Comparison of ENCODE assay signal across 1 cellular context in the genomic region with DNA sequence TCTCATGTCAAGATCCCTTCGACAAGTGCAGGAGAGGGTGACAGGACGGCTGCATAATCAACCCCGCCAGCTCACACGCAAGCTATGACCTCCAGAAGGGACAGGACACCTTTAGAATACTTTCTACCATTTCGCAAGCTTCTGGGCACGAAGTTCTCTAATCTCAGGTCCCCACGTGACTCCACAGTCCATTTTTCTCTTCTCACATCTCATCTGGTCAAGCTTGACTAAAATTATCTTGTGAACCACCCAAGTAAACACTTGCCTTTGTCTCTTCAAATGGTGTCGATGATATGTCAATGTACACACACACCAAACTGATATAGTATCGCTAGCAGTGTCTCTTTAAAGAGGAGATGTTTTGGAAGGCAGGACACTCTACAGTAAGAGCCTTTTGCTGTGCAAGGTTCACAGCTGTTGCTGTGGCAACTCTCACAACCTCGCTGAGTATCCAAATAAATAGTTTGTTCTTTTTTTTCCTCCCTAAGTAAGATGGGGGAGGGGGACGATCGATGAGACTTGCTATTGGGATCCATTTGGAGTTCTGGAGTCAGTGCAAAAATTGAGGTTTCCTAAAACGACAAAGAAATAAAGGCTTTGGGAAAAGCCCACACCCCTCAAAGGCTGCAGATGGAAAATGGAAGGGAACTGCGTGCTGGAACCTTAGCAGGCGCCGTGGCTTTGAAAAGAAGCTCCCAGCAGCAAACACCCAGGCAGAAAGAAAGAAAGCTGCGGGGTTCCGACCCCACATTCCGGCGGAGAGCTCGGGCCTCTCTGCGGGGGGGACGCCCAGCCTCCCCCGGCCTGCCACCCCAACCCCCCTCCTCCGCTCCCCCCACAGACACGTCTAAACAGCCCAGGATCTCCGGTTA.
TF ChIP-seq lines count a peak whose summit lies in the region.

No MANE protein-coding gene starts in this region.

TF ChIP-seq in HepG2, 621 proteins besides CTCF, POLR2A, EP300 and RAD21 (continued from another document and continues in another):
- TF ChIP-seq FOXP1 (IDR thresholded peaks at IDR 0.05): no peak
- TF ChIP-seq FOXP1 (CRISPR knock-in tag; IDR thresholded peaks at IDR 0.05): peak; percentile 48; the same call in 1 of the 2 replicates
- TF ChIP-seq ARNT2 (CRISPR knock-in tag; IDR thresholded peaks at IDR 0.05; ENCODE audit: low read depth): no peak
- TF ChIP-seq CEBPB (IDR thresholded peaks at IDR 0.05; ENCODE audit: borderline replicate concordance, low read depth, low read length): peak; percentile 81
- TF ChIP-seq IKZF4 (CRISPR knock-in tag; IDR thresholded peaks at IDR 0.05; ENCODE audit: borderline replicate concordance, low read depth, not compliant biosample characterization): no peak
- TF ChIP-seq NFKB2 (CRISPR knock-in tag; IDR thresholded peaks at IDR 0.05; ENCODE audit: borderline replicate concordance): no peak
- TF ChIP-seq ZNF607 (CRISPR knock-in tag; IDR thresholded peaks at IDR 0.05; ENCODE audit: borderline replicate concordance): no peak
- no peak for TF ChIP-seq HIVEP1 (CRISPR knock-in tag; IDR thresholded peaks at IDR 0.05)
- TF ChIP-seq NKX3-1 (CRISPR knock-in tag; IDR thresholded peaks at IDR 0.05): no peak
- TF ChIP-seq RXRB (CRISPR knock-in tag; IDR thresholded peaks at IDR 0.05; ENCODE audit: borderline replicate concordance): no peak
- no peak for TF ChIP-seq SSRP1 (CRISPR knock-in tag; IDR thresholded peaks at IDR 0.05)
- no peak for TF ChIP-seq SP1 (IDR thresholded peaks at IDR 0.05)
- no peak for TF ChIP-seq SP1 (CRISPR knock-in tag; IDR thresholded peaks at IDR 0.05)
- TF ChIP-seq PRMT3 (CRISPR knock-in tag; IDR thresholded peaks at IDR 0.05; ENCODE audit: borderline replicate concordance, low read depth): no peak
- no peak for TF ChIP-seq GLI4 (CRISPR knock-in tag; IDR thresholded peaks at IDR 0.05; ENCODE audit: borderline replicate concordance)
- 0 out of 2 replicates have a peak, but pooled peaks have one; percentile 32 for TF ChIP-seq ZSCAN31 (CRISPR knock-in tag; IDR thresholded peaks at IDR 0.05; ENCODE audit: low read depth)
- no peak for TF ChIP-seq SAFB2 (CRISPR knock-in tag; IDR thresholded peaks at IDR 0.05; ENCODE audit: borderline replicate concordance, low read depth)
- no peak for TF ChIP-seq DNMT3B (CRISPR knock-in tag; conservative IDR thresholded peaks at IDR 0.05)
- TF ChIP-seq, protein P1, sequence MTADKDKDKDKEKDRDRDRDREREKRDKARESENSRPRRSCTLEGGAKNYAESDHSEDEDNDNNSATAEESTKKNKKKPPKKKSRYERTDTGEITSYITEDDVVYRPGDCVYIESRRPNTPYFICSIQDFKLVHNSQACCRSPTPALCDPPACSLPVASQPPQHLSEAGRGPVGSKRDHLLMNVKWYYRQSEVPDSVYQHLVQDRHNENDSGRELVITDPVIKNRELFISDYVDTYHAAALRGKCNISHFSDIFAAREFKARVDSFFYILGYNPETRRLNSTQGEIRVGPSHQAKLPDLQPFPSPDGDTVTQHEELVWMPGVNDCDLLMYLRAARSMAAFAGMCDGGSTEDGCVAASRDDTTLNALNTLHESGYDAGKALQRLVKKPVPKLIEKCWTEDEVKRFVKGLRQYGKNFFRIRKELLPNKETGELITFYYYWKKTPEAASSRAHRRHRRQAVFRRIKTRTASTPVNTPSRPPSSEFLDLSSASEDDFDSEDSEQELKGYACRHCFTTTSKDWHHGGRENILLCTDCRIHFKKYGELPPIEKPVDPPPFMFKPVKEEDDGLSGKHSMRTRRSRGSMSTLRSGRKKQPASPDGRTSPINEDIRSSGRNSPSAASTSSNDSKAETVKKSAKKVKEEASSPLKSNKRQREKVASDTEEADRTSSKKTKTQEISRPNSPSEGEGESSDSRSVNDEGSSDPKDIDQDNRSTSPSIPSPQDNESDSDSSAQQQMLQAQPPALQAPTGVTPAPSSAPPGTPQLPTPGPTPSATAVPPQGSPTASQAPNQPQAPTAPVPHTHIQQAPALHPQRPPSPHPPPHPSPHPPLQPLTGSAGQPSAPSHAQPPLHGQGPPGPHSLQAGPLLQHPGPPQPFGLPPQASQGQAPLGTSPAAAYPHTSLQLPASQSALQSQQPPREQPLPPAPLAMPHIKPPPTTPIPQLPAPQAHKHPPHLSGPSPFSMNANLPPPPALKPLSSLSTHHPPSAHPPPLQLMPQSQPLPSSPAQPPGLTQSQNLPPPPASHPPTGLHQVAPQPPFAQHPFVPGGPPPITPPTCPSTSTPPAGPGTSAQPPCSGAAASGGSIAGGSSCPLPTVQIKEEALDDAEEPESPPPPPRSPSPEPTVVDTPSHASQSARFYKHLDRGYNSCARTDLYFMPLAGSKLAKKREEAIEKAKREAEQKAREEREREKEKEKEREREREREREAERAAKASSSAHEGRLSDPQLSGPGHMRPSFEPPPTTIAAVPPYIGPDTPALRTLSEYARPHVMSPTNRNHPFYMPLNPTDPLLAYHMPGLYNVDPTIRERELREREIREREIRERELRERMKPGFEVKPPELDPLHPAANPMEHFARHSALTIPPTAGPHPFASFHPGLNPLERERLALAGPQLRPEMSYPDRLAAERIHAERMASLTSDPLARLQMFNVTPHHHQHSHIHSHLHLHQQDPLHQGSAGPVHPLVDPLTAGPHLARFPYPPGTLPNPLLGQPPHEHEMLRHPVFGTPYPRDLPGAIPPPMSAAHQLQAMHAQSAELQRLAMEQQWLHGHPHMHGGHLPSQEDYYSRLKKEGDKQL (CRISPR knock-in tag; IDR thresholded peaks at IDR 0.05; ENCODE audit: low read depth): no peak
- TF ChIP-seq, protein P2, sequence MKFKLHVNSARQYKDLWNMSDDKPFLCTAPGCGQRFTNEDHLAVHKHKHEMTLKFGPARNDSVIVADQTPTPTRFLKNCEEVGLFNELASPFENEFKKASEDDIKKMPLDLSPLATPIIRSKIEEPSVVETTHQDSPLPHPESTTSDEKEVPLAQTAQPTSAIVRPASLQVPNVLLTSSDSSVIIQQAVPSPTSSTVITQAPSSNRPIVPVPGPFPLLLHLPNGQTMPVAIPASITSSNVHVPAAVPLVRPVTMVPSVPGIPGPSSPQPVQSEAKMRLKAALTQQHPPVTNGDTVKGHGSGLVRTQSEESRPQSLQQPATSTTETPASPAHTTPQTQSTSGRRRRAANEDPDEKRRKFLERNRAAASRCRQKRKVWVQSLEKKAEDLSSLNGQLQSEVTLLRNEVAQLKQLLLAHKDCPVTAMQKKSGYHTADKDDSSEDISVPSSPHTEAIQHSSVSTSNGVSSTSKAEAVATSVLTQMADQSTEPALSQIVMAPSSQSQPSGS (CRISPR knock-in tag; IDR thresholded peaks at IDR 0.05): 0 out of 2 replicates have a peak, but pooled peaks have one; percentile 17
- no peak for TF ChIP-seq MED8 (CRISPR knock-in tag; IDR thresholded peaks at IDR 0.05; ENCODE audit: insufficient replicate concordance)
- peak; percentile 15; the same call in 1 of the 2 replicates for TF ChIP-seq SAP130 (CRISPR knock-in tag; IDR thresholded peaks at IDR 0.05; ENCODE audit: low read depth)
- TF ChIP-seq, protein P3, sequence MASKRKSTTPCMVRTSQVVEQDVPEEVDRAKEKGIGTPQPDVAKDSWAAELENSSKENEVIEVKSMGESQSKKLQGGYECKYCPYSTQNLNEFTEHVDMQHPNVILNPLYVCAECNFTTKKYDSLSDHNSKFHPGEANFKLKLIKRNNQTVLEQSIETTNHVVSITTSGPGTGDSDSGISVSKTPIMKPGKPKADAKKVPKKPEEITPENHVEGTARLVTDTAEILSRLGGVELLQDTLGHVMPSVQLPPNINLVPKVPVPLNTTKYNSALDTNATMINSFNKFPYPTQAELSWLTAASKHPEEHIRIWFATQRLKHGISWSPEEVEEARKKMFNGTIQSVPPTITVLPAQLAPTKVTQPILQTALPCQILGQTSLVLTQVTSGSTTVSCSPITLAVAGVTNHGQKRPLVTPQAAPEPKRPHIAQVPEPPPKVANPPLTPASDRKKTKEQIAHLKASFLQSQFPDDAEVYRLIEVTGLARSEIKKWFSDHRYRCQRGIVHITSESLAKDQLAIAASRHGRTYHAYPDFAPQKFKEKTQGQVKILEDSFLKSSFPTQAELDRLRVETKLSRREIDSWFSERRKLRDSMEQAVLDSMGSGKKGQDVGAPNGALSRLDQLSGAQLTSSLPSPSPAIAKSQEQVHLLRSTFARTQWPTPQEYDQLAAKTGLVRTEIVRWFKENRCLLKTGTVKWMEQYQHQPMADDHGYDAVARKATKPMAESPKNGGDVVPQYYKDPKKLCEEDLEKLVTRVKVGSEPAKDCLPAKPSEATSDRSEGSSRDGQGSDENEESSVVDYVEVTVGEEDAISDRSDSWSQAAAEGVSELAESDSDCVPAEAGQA (IDR thresholded peaks at IDR 0.05; ENCODE audit: low read depth): no peak
- TF ChIP-seq, protein P3 (CRISPR knock-in tag; IDR thresholded peaks at IDR 0.05; ENCODE audit: borderline replicate concordance): no peak
- TF ChIP-seq, protein P4, sequence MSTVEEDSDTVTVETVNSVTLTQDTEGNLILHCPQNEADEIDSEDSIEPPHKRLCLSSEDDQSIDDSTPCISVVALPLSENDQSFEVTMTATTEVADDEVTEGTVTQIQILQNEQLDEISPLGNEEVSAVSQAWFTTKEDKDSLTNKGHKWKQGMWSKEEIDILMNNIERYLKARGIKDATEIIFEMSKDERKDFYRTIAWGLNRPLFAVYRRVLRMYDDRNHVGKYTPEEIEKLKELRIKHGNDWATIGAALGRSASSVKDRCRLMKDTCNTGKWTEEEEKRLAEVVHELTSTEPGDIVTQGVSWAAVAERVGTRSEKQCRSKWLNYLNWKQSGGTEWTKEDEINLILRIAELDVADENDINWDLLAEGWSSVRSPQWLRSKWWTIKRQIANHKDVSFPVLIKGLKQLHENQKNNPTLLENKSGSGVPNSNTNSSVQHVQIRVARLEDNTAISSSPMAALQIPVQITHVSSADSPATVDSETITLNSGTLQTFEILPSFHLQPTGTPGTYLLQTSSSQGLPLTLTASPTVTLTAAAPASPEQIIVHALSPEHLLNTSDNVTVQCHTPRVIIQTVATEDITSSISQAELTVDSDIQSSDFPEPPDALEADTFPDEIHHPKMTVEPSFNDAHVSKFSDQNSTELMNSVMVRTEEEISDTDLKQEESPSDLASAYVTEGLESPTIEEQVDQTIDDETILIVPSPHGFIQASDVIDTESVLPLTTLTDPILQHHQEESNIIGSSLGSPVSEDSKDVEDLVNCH (CRISPR knock-in tag; IDR thresholded peaks at IDR 0.05): no peak
- TF ChIP-seq, protein P5, sequence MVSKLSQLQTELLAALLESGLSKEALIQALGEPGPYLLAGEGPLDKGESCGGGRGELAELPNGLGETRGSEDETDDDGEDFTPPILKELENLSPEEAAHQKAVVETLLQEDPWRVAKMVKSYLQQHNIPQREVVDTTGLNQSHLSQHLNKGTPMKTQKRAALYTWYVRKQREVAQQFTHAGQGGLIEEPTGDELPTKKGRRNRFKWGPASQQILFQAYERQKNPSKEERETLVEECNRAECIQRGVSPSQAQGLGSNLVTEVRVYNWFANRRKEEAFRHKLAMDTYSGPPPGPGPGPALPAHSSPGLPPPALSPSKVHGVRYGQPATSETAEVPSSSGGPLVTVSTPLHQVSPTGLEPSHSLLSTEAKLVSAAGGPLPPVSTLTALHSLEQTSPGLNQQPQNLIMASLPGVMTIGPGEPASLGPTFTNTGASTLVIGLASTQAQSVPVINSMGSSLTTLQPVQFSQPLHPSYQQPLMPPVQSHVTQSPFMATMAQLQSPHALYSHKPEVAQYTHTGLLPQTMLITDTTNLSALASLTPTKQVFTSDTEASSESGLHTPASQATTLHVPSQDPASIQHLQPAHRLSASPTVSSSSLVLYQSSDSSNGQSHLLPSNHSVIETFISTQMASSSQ (IDR thresholded peaks at IDR 0.05; ENCODE audit: low read depth): no peak
- TF ChIP-seq, protein P5 (CRISPR knock-in tag; IDR thresholded peaks at IDR 0.05; ENCODE audit: borderline replicate concordance): no peak
- TF ChIP-seq MAZ (IDR thresholded peaks at IDR 0.05; ENCODE audit: borderline replicate concordance, low read depth, low read length): no peak
- peak; percentile 56; the same call in 1 of the 2 replicates for TF ChIP-seq MAZ (CRISPR knock-in tag; IDR thresholded peaks at IDR 0.05; ENCODE audit: low read depth)
- TF ChIP-seq, protein P6, sequence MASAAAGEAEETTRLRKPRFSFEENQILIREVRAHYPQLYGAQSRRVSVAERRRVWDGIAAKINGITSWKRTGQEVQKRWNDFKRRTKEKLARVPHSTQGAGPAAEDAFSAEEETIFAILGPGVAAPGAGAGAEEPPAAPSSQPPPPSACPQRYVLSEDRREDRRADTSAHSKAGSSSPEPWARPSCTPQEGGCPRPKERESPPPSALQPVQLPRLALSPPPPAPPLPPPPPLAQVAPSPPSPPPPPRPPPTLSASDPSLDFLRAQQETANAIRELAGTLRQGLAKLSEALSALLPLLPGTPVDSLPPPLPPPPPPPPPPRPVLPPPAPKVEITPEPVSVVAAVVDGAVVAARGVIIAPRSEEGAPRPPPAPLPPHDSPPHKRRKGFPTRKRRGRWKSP (CRISPR knock-in tag; IDR thresholded peaks at IDR 0.05): no peak
- TF ChIP-seq TOPORS (CRISPR knock-in tag; IDR thresholded peaks at IDR 0.05): no peak
- TF ChIP-seq TOE1 (CRISPR knock-in tag; IDR thresholded peaks at IDR 0.05): no peak
